Comparison of ENCODE assay signal across 15 cellular contexts in genomic region chr12:48422060-48422459, GRCh38. TPM values are rescaled to one million over a fixed set of nuclear protein-coding genes. Genes with fewer than 3 reads are reported as not detected.
A peak's percentile ranks its signal among the peaks of the same experiment; 100 is the strongest.
DNase-seq lines count a peak whose midpoint lies in the region; ATAC-seq, FAIRE-seq and TF ChIP-seq lines count a peak whose summit lies in the region.
"Had no signal": no experiment of that assay in that cellular context is flagged by ENCODE, and none has a peak within 500 bp of the region (broad histone marks: within the 10 kb centered on the region; RNA-seq: fewer than 3 reads in every experiment).

No MANE protein-coding gene starts in this region.

- no peaks in the 10 kb centered on the region for H3K4me1 ChIP-seq in MM.1S (ENCODE audit: low read length)
- H3K4me1 ChIP-seq in astrocyte (ENCODE audit: insufficient read depth, low read length), result no peaks in the 10 kb centered on the region

- TF ChIP-seq CTCF in MM.1S (IDR thresholded peaks at IDR 0.05; ENCODE audit: low read length) (no peak), astrocyte (IDR thresholded peaks at IDR 0.05; ENCODE audit: insufficient read depth, low read depth, low read length) (no peak), fibroblast of pulmonary artery (IDR thresholded peaks at IDR 0.05; ENCODE audit: low read length, missing control alignments) (no peak), natural killer cell (IDR thresholded peaks at IDR 0.05) (no peak)

- H3K36me3 Mint-ChIP-seq in astrocyte (ENCODE audit: low read depth, unreplicated experiment) (no peaks in the 10 kb centered on the region), natural killer cell (no peaks in the 10 kb centered on the region)

- H4K20me1 ChIP-seq in MM.1S (ENCODE audit: insufficient read depth, low read length) (no peaks in the 10 kb centered on the region), astrocyte (ENCODE audit: insufficient read depth, low read length) (no peaks in the 10 kb centered on the region)

- H3K36me3 ChIP-seq in MM.1S (replicated peaks; ENCODE audit: insufficient read depth, low read length), result no peaks in the 10 kb centered on the region
- H3K36me3 ChIP-seq in astrocyte (ENCODE audit: insufficient read depth, low read length), result no peaks in the 10 kb centered on the region

- ATAC-seq in natural killer cell, result no peak

- H3K79me2 ChIP-seq in MM.1S (ENCODE audit: low read length) (no peaks in the 10 kb centered on the region), astrocyte (ENCODE audit: insufficient read depth, low read length) (no peaks in the 10 kb centered on the region)

- H3K9me3 Mint-ChIP-seq in astrocyte (ENCODE audit: unreplicated experiment) (no peaks in the 10 kb centered on the region), natural killer cell (no peaks in the 10 kb centered on the region)

- H3K4me3 ChIP-seq in MM.1S (ENCODE audit: low read length) (no peak overlapping the region), astrocyte (ENCODE audit: insufficient read depth, low read depth, low read length) (no peak overlapping the region), fibroblast of pulmonary artery (replicated peaks; ENCODE audit: low read depth, low read length) (no peak overlapping the region)

- intact Hi-C loops in natural killer cell (cut with micrococcal nuclease), result no loop called here

- H3K4me2 ChIP-seq in MM.1S (ENCODE audit: low read depth, low read length) (no peak overlapping the region), astrocyte (ENCODE audit: low read length) (no peak overlapping the region)

- H3K27me3 ChIP-seq in MM.1S (replicated peaks; ENCODE audit: insufficient read depth, low read length), result no peaks in the 10 kb centered on the region
- no peaks in the 10 kb centered on the region for H3K27me3 ChIP-seq in astrocyte (ENCODE audit: insufficient read depth, low read length)

- FAIRE-seq in astrocyte (lab: Jason Lieb, UNC), result no peak
- FAIRE-seq: GM19239 had no signal

- peaks cover 5% of the 10 kb centered on the region for H3K4me1 Mint-ChIP-seq in astrocyte (ENCODE audit: low read depth, unreplicated experiment)
- no peaks in the 10 kb centered on the region for H3K4me1 Mint-ChIP-seq in natural killer cell

- H3K9me3 ChIP-seq in MM.1S (replicated peaks; ENCODE audit: insufficient read depth, low read length) (no peaks in the 10 kb centered on the region), astrocyte (ENCODE audit: insufficient read depth, low read depth, low read length) (no peaks in the 10 kb centered on the region)
- H3K9me3 ChIP-seq: Caco-2 had no signal

- H3K27ac Mint-ChIP-seq in astrocyte (ENCODE audit: unreplicated experiment) (no peak overlapping the region), natural killer cell (no peak overlapping the region)

- H2AFZ ChIP-seq in MM.1S (ENCODE audit: low read length) (no peak overlapping the region), astrocyte (ENCODE audit: low read depth, low read length) (no peak overlapping the region)

- H3F3A ChIP-seq in MM.1S (ENCODE audit: insufficient read depth, low read length), result no peaks in the 10 kb centered on the region

- peak; percentile 61 for DNase-seq in A172 (ENCODE audit: low spot score)
- peak; percentile 11 for DNase-seq in MM.1S
- peak; percentile 3 for DNase-seq in astrocyte (ENCODE audit: low read depth)
- peak; percentile 38 for DNase-seq in fibroblast of pulmonary artery (ENCODE audit: low read depth)
- no peak for DNase-seq in NCI-H69 (lab: John Stamatoyannopoulos, UW)
- DNase-seq in natural killer cell, result no peak
- no peak for DNase-seq in MV-4-11 (lab: John Stamatoyannopoulos, UW)
- DNase-seq: ACHN, AML-193, Caco-2, HCEC 1CT, NCI-H1048, NCI-H524, SHP77 treated with DMSO at 0.1 percent for 48 hours had no signal

- H3K4me3 Mint-ChIP-seq in astrocyte (ENCODE audit: unreplicated experiment) (no peak overlapping the region), natural killer cell (no peak overlapping the region)

- H3K9ac ChIP-seq in MM.1S (ENCODE audit: low read length) (no peak overlapping the region), astrocyte (ENCODE audit: low read length) (no peak overlapping the region)

- H3K27ac ChIP-seq in MM.1S (ENCODE audit: low read length) (no peak overlapping the region), astrocyte (ENCODE audit: low read depth, low read length) (no peak overlapping the region)

- no peaks in the 10 kb centered on the region for H3K9me2 ChIP-seq in MM.1S (replicated peaks; ENCODE audit: insufficient read depth, low read length)

- H3K27me3 Mint-ChIP-seq in astrocyte (ENCODE audit: low read depth, unreplicated experiment), result peaks cover 5% of the 10 kb centered on the region
- peaks cover 13 to 36% of the 10 kb centered on the region in 2 donors for H3K27me3 Mint-ChIP-seq in natural killer cell (ENCODE audit: low read depth in 2 of 2)

RNA-seq across cellular contexts. Expression of gene ANP32D, which starts 50.3 kb away (rescaled TPM):
- not detected in 2 replicates for total RNA-seq in A172 (2014; rRNA removed; shearing (Covaris generic))
- total RNA-seq in astrocyte (not detected in 2 replicates), natural killer cell (not detected)
- total RNA-seq: Caco-2 had no signal

Comparison
In these comparisons a context has a peak if more than half of its experiments do, and no peak if none do; other contexts are left out.
1. DNase-seq: peak in A172 (single experiment), MM.1S (single experiment), astrocyte (single experiment) and fibroblast of pulmonary artery (single experiment); none in NCI-H69 (single experiment), natural killer cell (single experiment) and MV-4-11 (single experiment).